In the genomic region with DNA sequence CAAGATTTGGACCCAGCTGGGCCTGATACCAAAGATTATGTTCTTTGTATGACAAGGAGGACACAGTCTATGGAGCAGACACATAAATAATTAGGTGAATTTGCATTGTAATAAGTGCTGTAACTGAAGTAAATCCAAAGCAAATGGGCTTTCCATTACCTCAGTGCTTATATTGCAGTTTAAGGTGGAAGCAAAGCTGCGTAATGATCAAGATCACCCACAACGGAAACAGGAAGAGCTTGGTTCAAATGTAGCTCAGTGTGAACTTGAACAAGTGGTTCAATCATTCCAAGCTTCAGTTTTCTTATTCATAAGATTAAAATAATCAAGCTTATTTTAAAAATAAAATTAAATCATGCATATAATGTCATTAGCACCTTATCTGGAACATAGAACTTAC, we compare ENCODE assay signal across 23 cellular contexts. TPM values are rescaled to one million over a fixed set of nuclear protein-coding genes. Genes with fewer than 3 reads are reported as not detected.
DNase-seq lines count a peak whose midpoint lies in the region; ATAC-seq, FAIRE-seq and TF ChIP-seq lines count a peak whose summit lies in the region.
"Had no signal": no experiment of that assay in that cellular context is flagged by ENCODE, and none has a peak within 500 bp of the region (broad histone marks: within the 10 kb centered on the region; RNA-seq: fewer than 3 reads in every experiment).

No MANE protein-coding gene starts in this region.

- no peaks in the 10 kb centered on the region for H3K36me3 ChIP-seq in esophagus squamous epithelium
- H3K36me3 ChIP-seq: neural progenitor cell, prostate gland, uterus had no signal

- peak overlapping the region; percentile 88 for H3K27ac Mint-ChIP-seq in activated naive CD4-positive, alpha-beta T cell treated with anti-CD3 and anti-CD28 coated beads, Interleukin-2, amount 50 U/mL, for 24 hours
- H3K27ac Mint-ChIP-seq in T-helper 2 cell treated with Interferon-gamma antibody and Interleukin-4, amounts not matched to agents 5 μg/mL and 100 μg/mL, for 36 hours, result no peak overlapping the region
- peak overlapping the region; percentile 48 for H3K27ac Mint-ChIP-seq in stimulated activated naive B cell treated with anti-CD40 and anti-IgM and Interleukin-4, amounts not matched to agents 10 μg/mL and 1 μg/mL and 100 μg/mL, for 72 hours
- H3K27ac Mint-ChIP-seq: activated CD4-positive, alpha-beta memory T cell treated with anti-CD3 and anti-CD28 coated beads, Interleukin-2, amount 10 ng/mL, durations not matched to agents 7 days and 5 days; neural progenitor cell had no signal

- no peaks in the 10 kb centered on the region for H3K9me3 ChIP-seq in esophagus squamous epithelium
- H3K9me3 ChIP-seq: A549, prostate gland, uterus had no signal

- peak; percentile 18 for FAIRE-seq in colon (lab: Jason Lieb, UNC)
- FAIRE-seq: A549 had no signal

- H3K27me3 ChIP-seq in esophagus squamous epithelium, result no peaks in the 10 kb centered on the region
- H3K27me3 ChIP-seq: neural progenitor cell, uterus had no signal

- no peak for TF ChIP-seq CTCF in esophagus squamous epithelium (IDR thresholded peaks at IDR 0.05)

- no peaks in the 10 kb centered on the region for H3K27me3 Mint-ChIP-seq in activated naive CD4-positive, alpha-beta T cell treated with anti-CD3 and anti-CD28 coated beads, Interleukin-2, amount 50 U/mL, for 24 hours
- H3K27me3 Mint-ChIP-seq in T-helper 2 cell treated with Interferon-gamma antibody and Interleukin-4, amounts not matched to agents 5 μg/mL and 100 μg/mL, for 36 hours (ENCODE audit: low read depth), result peaks cover 5% of the 10 kb centered on the region
- H3K27me3 Mint-ChIP-seq in stimulated activated naive B cell treated with anti-CD40 and anti-IgM and Interleukin-4, amounts not matched to agents 10 μg/mL and 1 μg/mL and 100 μg/mL, for 72 hours, result no peaks in the 10 kb centered on the region
- H3K27me3 Mint-ChIP-seq: activated CD4-positive, alpha-beta memory T cell treated with anti-CD3 and anti-CD28 coated beads, Interleukin-2, amount 10 ng/mL, durations not matched to agents 7 days and 5 days had no signal

- H3K27ac ChIP-seq in esophagus squamous epithelium, result no peak overlapping the region
- H3K27ac ChIP-seq: A549, C4-2B, neural progenitor cell, prostate gland, uterus had no signal

- intact Hi-C loops in esophagus squamous epithelium (cut with DNase I), result no loop called here

- H3K4me3 ChIP-seq in esophagus squamous epithelium, result no peak overlapping the region
- H3K4me3 ChIP-seq: A549, neural progenitor cell, prostate gland, skin epidermis, uterus had no signal

- no peak for TF ChIP-seq POLR2A in esophagus squamous epithelium (IDR thresholded peaks at IDR 0.05)

- H3K4me1 ChIP-seq in esophagus squamous epithelium, result peaks cover 0 to 46% (median 20%) of the 10 kb centered on the region in 3 donors
- H3K4me1 ChIP-seq: A549, neural progenitor cell, prostate gland, uterus had no signal

- H3K4me1 Mint-ChIP-seq in activated naive CD4-positive, alpha-beta T cell treated with anti-CD3 and anti-CD28 coated beads, Interleukin-2, amount 50 U/mL, for 24 hours, result peaks cover 63% of the 10 kb centered on the region
- H3K4me1 Mint-ChIP-seq in T-helper 2 cell treated with Interferon-gamma antibody and Interleukin-4, amounts not matched to agents 5 μg/mL and 100 μg/mL, for 36 hours (ENCODE audit: low read depth), result peaks cover 34% of the 10 kb centered on the region
- peaks cover 29 to 52% of the 10 kb centered on the region in 2 donors for H3K4me1 Mint-ChIP-seq in stimulated activated naive B cell treated with anti-CD40 and anti-IgM and Interleukin-4, amounts not matched to agents 10 μg/mL and 1 μg/mL and 100 μg/mL, for 72 hours
- H3K4me1 Mint-ChIP-seq: neural progenitor cell had no signal

- peaks cover 17% of the 10 kb centered on the region for H3K9me3 Mint-ChIP-seq in activated naive CD4-positive, alpha-beta T cell treated with anti-CD3 and anti-CD28 coated beads, Interleukin-2, amount 50 U/mL, for 24 hours
- H3K9me3 Mint-ChIP-seq in T-helper 2 cell treated with Interferon-gamma antibody and Interleukin-4, amounts not matched to agents 5 μg/mL and 100 μg/mL, for 36 hours, result peaks cover 30% of the 10 kb centered on the region
- peaks cover 13 to 15% of the 10 kb centered on the region in 2 donors for H3K9me3 Mint-ChIP-seq in stimulated activated naive B cell treated with anti-CD40 and anti-IgM and Interleukin-4, amounts not matched to agents 10 μg/mL and 1 μg/mL and 100 μg/mL, for 72 hours

- WGBS in esophagus squamous epithelium, 2 donors, result 69 to 78% methylated on average over 2 of the region's 2 CpGs

- H3K36me3 Mint-ChIP-seq in activated naive CD4-positive, alpha-beta T cell treated with anti-CD3 and anti-CD28 coated beads, Interleukin-2, amount 50 U/mL, for 24 hours, result peaks cover 12% of the 10 kb centered on the region
- peaks cover 11% of the 10 kb centered on the region for H3K36me3 Mint-ChIP-seq in T-helper 2 cell treated with Interferon-gamma antibody and Interleukin-4, amounts not matched to agents 5 μg/mL and 100 μg/mL, for 36 hours (ENCODE audit: low read depth)
- peaks cover 11 to 13% of the 10 kb centered on the region in 2 donors for H3K36me3 Mint-ChIP-seq in stimulated activated naive B cell treated with anti-CD40 and anti-IgM and Interleukin-4, amounts not matched to agents 10 μg/mL and 1 μg/mL and 100 μg/mL, for 72 hours
- H3K36me3 Mint-ChIP-seq: neural progenitor cell had no signal

- ATAC-seq in stimulated activated naive B cell treated with anti-CD40 and anti-IgM and Interleukin-4, amounts not matched to agents 10 μg/mL and 1 μg/mL and 100 μg/mL, for 72 hours (replicated peaks), result no peak
- ATAC-seq in GM19324 (IDR thresholded peaks at IDR 0.05; ENCODE audit: low FRiP score, unreplicated experiment), result no peak
- ATAC-seq: A549 had no signal

- DNase-seq in activated naive CD4-positive, alpha-beta T cell treated with anti-CD3 and anti-CD28 coated beads, Interleukin-2, amount 50 U/mL, for 16 hours, result no peak
- no peak for DNase-seq in T-helper 2 cell treated with Interferon-gamma antibody and Interleukin-4, amounts not matched to agents 5 μg/mL and 100 μg/mL, for 36 hours (ENCODE audit: low spot score)
- no peak for DNase-seq in stimulated activated naive B cell treated with anti-CD40 and anti-IgM and Interleukin-4, amounts not matched to agents 10 μg/mL and 1 μg/mL and 100 μg/mL, for 72 hours
- DNase-seq in esophagus squamous epithelium (lab: John Stamatoyannopoulos, UW), result no peak
- no peak for DNase-seq in SHP77 treated with DMSO at 0.1 percent for 48 hours (lab: John Stamatoyannopoulos, UW)
- DNase-seq: activated CD4-positive, alpha-beta memory T cell treated with anti-CD3 and anti-CD28 coated beads, Interleukin-2, amount 10 ng/mL, durations not matched to agents 7 days and 5 days; activated T-cell treated with anti-CD3 and anti-CD28 coated beads, Interleukin-2, amount 50 U/mL, for 48 hours; foreskin melanocyte; KG1; NCI-H1105; NCI-H2107; NCI-H524; stimulated activated CD4-positive, alpha-beta T cell treated with anti-CD3 and anti-CD28 coated beads, Interleukin-4, amount 100 ng/mL, for 1 hour; SW 1271; uterus had no signal

- H3K4me3 Mint-ChIP-seq in activated naive CD4-positive, alpha-beta T cell treated with anti-CD3 and anti-CD28 coated beads, Interleukin-2, amount 50 U/mL, for 24 hours, result no peak overlapping the region
- peak overlapping the region; percentile 28 for H3K4me3 Mint-ChIP-seq in T-helper 2 cell treated with Interferon-gamma antibody and Interleukin-4, amounts not matched to agents 5 μg/mL and 100 μg/mL, for 36 hours
- no peak overlapping the region for H3K4me3 Mint-ChIP-seq in stimulated activated naive B cell treated with anti-CD40 and anti-IgM and Interleukin-4, amounts not matched to agents 10 μg/mL and 1 μg/mL and 100 μg/mL, for 72 hours
- H3K4me3 Mint-ChIP-seq: activated CD4-positive, alpha-beta memory T cell treated with anti-CD3 and anti-CD28 coated beads, Interleukin-2, amount 10 ng/mL, durations not matched to agents 7 days and 5 days; neural progenitor cell had no signal

RNA-seq across cellular contexts. Expression of a gene that starts 19.1 kb away (rescaled TPM):
- 10 to 100 TPM in 3 of 4 donors, 1 to 10 TPM in 1; 9.1 to 18.9 (median 13.9) TPM for total RNA-seq in esophagus squamous epithelium
